25 cellular contexts compared by ENCODE assay signal in the genomic region with DNA sequence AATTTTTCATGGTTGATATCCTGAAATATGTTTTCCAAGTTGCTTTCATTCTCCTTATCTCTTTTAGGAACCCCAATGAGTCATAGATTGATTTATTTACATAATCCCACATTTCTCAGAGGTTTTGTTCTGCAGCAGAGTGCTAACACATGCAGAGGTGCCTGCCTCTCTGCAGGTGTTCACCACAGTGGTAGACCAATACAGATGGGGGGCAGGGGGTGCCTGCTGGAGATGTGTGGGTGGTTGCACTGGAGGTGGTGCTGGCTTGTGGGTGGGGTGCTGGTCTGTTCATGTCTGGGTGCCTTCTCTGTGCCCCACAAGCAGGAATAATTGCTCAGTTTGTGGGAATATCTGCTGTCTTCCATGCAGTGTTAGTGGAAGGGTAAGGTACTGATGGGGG.
"Had no signal": no experiment of that assay in that cellular context is flagged by ENCODE, and none has a peak within 500 bp of the region (broad histone marks: within the 10 kb centered on the region; RNA-seq: fewer than 3 reads in every experiment).

No MANE protein-coding gene starts in this region.

- H3K36me3 ChIP-seq: colonic mucosa, esophagus squamous epithelium, gastrocnemius medialis, heart right ventricle, left lung, lower lobe of right lung had no signal

- H3K27me3 ChIP-seq: colonic mucosa, esophagus squamous epithelium, gastrocnemius medialis, heart right ventricle, left lung had no signal

- H3K4me1 Mint-ChIP-seq: mesothelial cell of epicardium, naive B cell had no signal

- H3K4me3 ChIP-seq: colonic mucosa, esophagus squamous epithelium, gastrocnemius medialis, heart right ventricle, left lung, lower lobe of right lung, mucosa of descending colon had no signal

- H3K27ac Mint-ChIP-seq: dendritic cell treated with granulocyte-macrophage colony-stimulating factor and Interleukin-4, amounts not matched to agents 40 ng/mL and 50 ng/mL, for 4 days; effector memory CD8-positive, alpha-beta T cell; endodermal cell; mesothelial cell of epicardium; naive B cell had no signal

- H3K4me1 ChIP-seq: colonic mucosa, esophagus squamous epithelium, gastrocnemius medialis, left lung, lower lobe of right lung had no signal

- ATAC-seq: effector memory CD8-positive, alpha-beta T cell; esophagus mucosa; gastrocnemius medialis; left cardiac atrium; left lung; left ventricle myocardium superior; mucosa of descending colon had no signal

- H3K36me3 Mint-ChIP-seq: naive B cell had no signal

- H3K27ac ChIP-seq: colonic mucosa, epithelial cell of prostate, esophagus squamous epithelium, gastrocnemius medialis, heart right ventricle, left lung, lower lobe of right lung had no signal

- DNase-seq: colonic mucosa; cortex of kidney; effector CD8-positive, alpha-beta T cell; effector memory CD8-positive, alpha-beta T cell; endodermal cell; erythroblast; esophagus squamous epithelium; foreskin fibroblast; foreskin melanocyte; gastrocnemius medialis; glutamatergic neuron; head of caudate nucleus; heart right ventricle; hippocampal formation; left cardiac atrium; left lung; left ventricle myocardium superior; lower lobe of right lung; mesenchymal stem cell; mucosa of descending colon; naive B cell had no signal

- H3K9me3 ChIP-seq: colonic mucosa, gastrocnemius medialis, left lung, lower lobe of right lung, mucosa of descending colon had no signal

- H3K27me3 Mint-ChIP-seq: dendritic cell treated with granulocyte-macrophage colony-stimulating factor and Interleukin-4, amounts not matched to agents 40 ng/mL and 50 ng/mL, for 4 days had no signal

- H3K4me3 Mint-ChIP-seq: dendritic cell treated with granulocyte-macrophage colony-stimulating factor and Interleukin-4, amounts not matched to agents 40 ng/mL and 50 ng/mL, for 4 days; effector memory CD8-positive, alpha-beta T cell; endodermal cell; mesothelial cell of epicardium; naive B cell had no signal
